Comparison of ENCODE assay signal across 1 cellular context in the genomic region with DNA sequence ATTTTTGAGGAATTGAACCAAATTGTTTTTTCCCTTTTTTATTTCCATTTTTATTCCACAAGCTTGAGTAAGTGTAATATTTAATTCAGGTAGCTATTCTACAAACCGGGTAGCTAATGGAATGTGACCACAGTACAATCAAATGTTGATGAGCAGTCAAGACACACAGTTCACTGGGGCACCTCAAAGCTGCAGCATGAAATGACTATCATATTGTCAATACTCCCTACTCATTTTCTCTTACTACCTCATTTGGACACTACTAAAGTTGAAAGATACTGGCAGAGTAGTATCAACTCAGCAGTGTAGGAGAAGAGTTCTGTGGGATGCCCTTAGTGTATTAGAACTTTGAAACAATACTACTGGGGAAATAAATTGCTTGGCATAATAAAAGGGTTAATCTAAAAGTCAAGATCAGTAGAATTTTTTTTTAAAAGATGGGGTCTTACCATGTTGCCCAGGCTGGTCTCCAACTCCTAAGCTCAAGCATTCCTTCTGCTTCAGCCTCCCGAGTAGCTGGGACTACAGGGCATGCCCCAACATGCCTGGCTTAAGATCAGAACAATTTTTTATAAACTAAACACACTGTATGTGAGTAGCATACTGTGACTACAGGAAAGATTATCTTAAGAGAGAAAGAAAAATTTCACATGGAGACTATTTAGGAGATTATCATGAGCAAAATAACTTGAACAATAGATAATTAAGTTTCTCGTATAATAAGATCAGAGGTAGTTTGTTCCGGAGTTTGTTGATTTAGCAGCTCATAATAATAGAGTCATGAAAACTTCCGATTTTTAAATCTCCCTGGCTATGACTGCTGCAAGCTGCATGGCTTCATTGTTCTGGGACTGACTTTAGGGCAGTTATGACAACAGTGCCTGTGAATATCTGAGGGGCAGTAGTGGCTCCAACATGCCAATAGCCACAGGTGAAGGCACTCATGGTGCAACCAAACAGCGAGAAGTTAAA.
TF ChIP-seq lines count a peak whose summit lies in the region.

No MANE protein-coding gene starts in this region.

TF ChIP-seq in endothelial cell of umbilical vein, 7 proteins besides CTCF, POLR2A, EP300 and RAD21:
- TF ChIP-seq POLR2AphosphoS5 (IDR thresholded peaks at IDR 0.05; ENCODE audit: insufficient read depth, low read depth, low read length): no peak
- TF ChIP-seq MYC (IDR thresholded peaks at IDR 0.05; ENCODE audit: low read depth, low read length): no peak
- no peak for TF ChIP-seq EZH2 (IDR thresholded peaks at IDR 0.05; ENCODE audit: borderline replicate concordance, low read depth, low read length, severe bottlenecking)
